Comparison of ENCODE assay signal across 8 cellular contexts in the genomic region with DNA sequence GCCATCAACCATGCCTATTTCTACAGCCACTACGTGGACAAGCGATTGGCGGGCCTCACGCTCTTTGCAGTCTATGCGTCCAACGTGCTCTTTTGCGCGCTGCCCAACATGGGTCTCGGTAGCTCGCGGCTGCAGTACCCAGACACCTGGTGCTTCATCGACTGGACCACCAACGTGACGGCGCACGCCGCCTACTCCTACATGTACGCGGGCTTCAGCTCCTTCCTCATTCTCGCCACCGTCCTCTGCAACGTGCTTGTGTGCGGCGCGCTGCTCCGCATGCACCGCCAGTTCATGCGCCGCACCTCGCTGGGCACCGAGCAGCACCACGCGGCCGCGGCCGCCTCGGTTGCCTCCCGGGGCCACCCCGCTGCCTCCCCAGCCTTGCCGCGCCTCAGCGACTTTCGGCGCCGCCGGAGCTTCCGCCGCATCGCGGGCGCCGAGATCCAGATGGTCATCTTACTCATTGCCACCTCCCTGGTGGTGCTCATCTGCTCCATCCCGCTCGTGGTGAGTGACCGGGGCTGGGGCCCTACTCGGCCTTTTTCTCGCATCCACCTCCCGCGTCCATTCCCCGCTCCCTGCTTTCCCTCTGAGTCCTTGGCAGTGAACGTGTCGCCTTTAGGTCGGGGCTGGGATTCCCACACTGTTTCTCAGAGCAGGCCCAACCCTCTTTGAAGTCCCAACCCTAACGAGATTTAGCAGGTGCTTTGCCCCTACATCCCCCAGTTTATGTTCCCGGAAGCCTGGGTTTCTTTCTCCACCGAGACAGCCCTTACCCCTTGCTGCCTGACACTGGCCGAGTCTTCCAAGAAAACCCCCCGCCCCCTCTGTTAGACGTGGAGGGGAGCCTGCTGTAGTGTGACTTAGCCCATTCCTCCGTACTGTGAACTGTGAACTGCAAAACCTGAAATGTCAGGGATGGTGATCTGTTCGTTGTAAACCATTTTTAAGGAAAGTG. TPM values are rescaled to one million over a fixed set of nuclear protein-coding genes. Genes with fewer than 3 reads are reported as not detected.
A peak's percentile ranks its signal among the peaks of the same experiment; 100 is the strongest.
DNase-seq lines count a peak whose midpoint lies in the region; ATAC-seq, FAIRE-seq and TF ChIP-seq lines count a peak whose summit lies in the region.

No MANE protein-coding gene starts in this region.

- H3K9me3 ChIP-seq in pancreas: no peaks in the 10 kb centered on the region

- peak overlapping the region; percentile 40 to 95 (median 84) for H3K27ac ChIP-seq in pancreas

- ATAC-seq in GM18498 (IDR thresholded peaks at IDR 0.05; ENCODE audit: unreplicated experiment) (peak; percentile 27), pancreas (peak in 3 of 4 donors; percentile 0 to 3 (median 1)), HG02981 (IDR thresholded peaks at IDR 0.05; ENCODE audit: unreplicated experiment) (no peak)

- intact Hi-C loops in pancreas (cut with DNase I): loop anchor here in 2 of 3 donors (5.0 to 10.0 kb wide), 3 partner anchors 737 to 967 kb away; no protein-coding TSS in a partner anchor

- FAIRE-seq in pancreas (lab: Jason Lieb, UNC): no peak

- no peak for TF ChIP-seq CTCF in foreskin fibroblast (IDR thresholded peaks at IDR 0.05; ENCODE audit: low read depth, low read length)
- no peak for TF ChIP-seq CTCF in pancreas (IDR thresholded peaks at IDR 0.05)

- 10 to 11% methylated on average over 68 to 71 of the region's 71 CpGs for WGBS in pancreas, 2 donors

- peaks cover 0 to 27% (median 11%) of the 10 kb centered on the region in 3 donors for H3K4me1 ChIP-seq in pancreas

- no peaks in the 10 kb centered on the region for H3K27me3 ChIP-seq in pancreas

- peak; percentile 17 for DNase-seq in HuH-7.5 (ENCODE audit: low spot score)
- peak; percentile 73 to 76 for DNase-seq in activated T-cell treated with anti-CD3 and anti-CD28 coated beads, Interleukin-2, amount 50 U/mL, for 48 hours
- peak; percentile 36 to 73 for DNase-seq in foreskin fibroblast
- peak in 5 of 6 donors; percentile 16 to 79 (median 37) for DNase-seq in pancreas
- DNase-seq in NCI-H82 (lab: John Stamatoyannopoulos, UW): no peak
- DNase-seq in NCI-H2171 treated with DMSO at 0.1 percent for 48 hours (lab: John Stamatoyannopoulos, UW): no peak

- peak overlapping the region; percentile 57 to 81 for H3K4me3 ChIP-seq in foreskin fibroblast (ENCODE audit: low read depth in 1 of 2, low read length in 2 of 2)
- H3K4me3 ChIP-seq in pancreas: peak overlapping the region; percentile 74 to 91 (median 87)

- peaks cover 0 to 3% (median 0%) of the 10 kb centered on the region in 3 donors for H3K36me3 ChIP-seq in pancreas

RNA-seq across cellular contexts. Expression of a gene that starts 1.9 kb away (rescaled TPM):
- 10 to 100 TPM in 3 of 6 donors, 1 to 10 TPM in 3; 8.6 to 38.0 (median 13.3) TPM for total RNA-seq in pancreas
- polyA plus RNA-seq in pancreas: 10 to 100 TPM in 1 of 2 donors, 1 to 10 TPM in 1; 4.7 to 12.1 TPM

Comparison
In these comparisons a context has a peak if more than half of its experiments do, and no peak if none do; other contexts are left out.
1. DNase-seq: peak in HuH-7.5 (single experiment), activated T-cell treated with anti-CD3 and anti-CD28 coated beads, Interleukin-2, amount 50 U/mL, for 48 hours (2 of 2), foreskin fibroblast (2 of 2) and pancreas (5 of 6); none in NCI-H82 (single experiment) and NCI-H2171 treated with DMSO at 0.1 percent for 48 hours (single experiment).